Comparison of ENCODE assay signal across 8 cellular contexts in genomic region chr4:122827899-122828601, GRCh38. TPM values are rescaled to one million over a fixed set of nuclear protein-coding genes. Genes with fewer than 3 reads are reported as not detected.
DNase-seq lines count a peak whose midpoint lies in the region; ATAC-seq and TF ChIP-seq lines count a peak whose summit lies in the region.

No MANE protein-coding gene starts in this region.

- H3K4me3 ChIP-seq in A673 (ENCODE audit: low read depth, low read length, poor library complexity, severe bottlenecking) = peak overlapping the region; percentile 85
- peak overlapping the region; percentile 77 for H3K4me3 ChIP-seq in left ventricle myocardium inferior
- peak overlapping the region; percentile 77 for H3K4me3 ChIP-seq in psoas muscle

- peaks cover 18% of the 10 kb centered on the region for H3K4me1 Mint-ChIP-seq in activated T-helper 2 cell treated with anti-CD3 and anti-CD28 coated beads, Interferon-gamma antibody, Interleukin-2, Interleukin-4, amounts not matched to agents 10 μg/mL and 5 μg/mL and 100 μg/mL, durations not matched to agents 14 hours and 24 hours and 36 hours (ENCODE audit: low read depth)

- H3K9me3 ChIP-seq in A673 (ENCODE audit: low read depth, low read length, poor library complexity, severe bottlenecking) = no peaks in the 10 kb centered on the region
- no peaks in the 10 kb centered on the region for H3K9me3 ChIP-seq in left ventricle myocardium inferior (replicated peaks)
- no peaks in the 10 kb centered on the region for H3K9me3 ChIP-seq in psoas muscle

- H3K27ac ChIP-seq in A673 (ENCODE audit: low read depth, low read length, poor library complexity, severe bottlenecking) (peak overlapping the region; percentile 61), left ventricle myocardium inferior (replicated peaks) (peak overlapping the region; percentile 79), psoas muscle (peak overlapping the region; percentile 62)

- WGBS in psoas muscle, 3 donors = 17 to 21% (median 18%) methylated on average over 9 of the region's 9 CpGs

- peak; percentile 78 for ATAC-seq in GM18505 (IDR thresholded peaks at IDR 0.05; ENCODE audit: unreplicated experiment)
- ATAC-seq in HG02870 (IDR thresholded peaks at IDR 0.05; ENCODE audit: unreplicated experiment) = peak; percentile 95
- peak in 2 of 4 donors; percentile 51 to 69 for ATAC-seq in psoas muscle

- intact Hi-C loops in A673 (cut with micrococcal nuclease; ENCODE audit: unreplicated experiment) (loop anchor here (1.0 to 5.0 kb wide), 3 partner anchors 30 to 84 kb away; no protein-coding TSS in a partner anchor), left ventricle myocardium inferior (cut with micrococcal nuclease) (no loop called here), psoas muscle (cut with DNase I) (no loop called here)
- intact Hi-C loops in activated T-helper 2 cell treated with anti-CD3 and anti-CD28 coated beads, Interferon-gamma antibody, Interleukin-2, Interleukin-4, amounts not matched to agents 10 μg/mL and 5 μg/mL and 100 μg/mL, durations not matched to agents 14 hours and 24 hours and 36 hours (cut with micrococcal nuclease) = loop anchor here (1.0 to 5.0 kb wide), 7 partner anchors 14 to 226 kb away; a partner anchor contains a TSS

- H3K27me3 ChIP-seq in A673 (replicated peaks; ENCODE audit: insufficient read depth, low read depth, low read length, poor library complexity) = no peaks in the 10 kb centered on the region
- no peaks in the 10 kb centered on the region for H3K27me3 ChIP-seq in left ventricle myocardium inferior (ENCODE audit: low read depth)
- peaks cover 0 to 45% (median 14%) of the 10 kb centered on the region in 3 donors for H3K27me3 ChIP-seq in psoas muscle (ENCODE audit: insufficient read depth in 3 of 3, low read length in 2 of 3)

- TF ChIP-seq CTCF in A673 (conservative IDR thresholded peaks at IDR 0.05; ENCODE audit: low read depth, low read length) (peak; percentile 19; the same call in 1 of the 2 replicates), left ventricle myocardium inferior (IDR thresholded peaks at IDR 0.05; ENCODE audit: borderline replicate concordance) (peak; percentile 36), psoas muscle (IDR thresholded peaks at IDR 0.05) (no peak)

- TF ChIP-seq POLR2A in GM18505 (IDR thresholded peaks at IDR 0.05; ENCODE audit: borderline replicate concordance, extremely low read depth, insufficient read depth, insufficient read length) = peak; percentile 13

- CTCF ChIA-PET in A673 (lab: Charles Lee) = no interaction called here

- peak overlapping the region; percentile 85 for H3K4me3 Mint-ChIP-seq in activated T-helper 2 cell treated with anti-CD3 and anti-CD28 coated beads, Interferon-gamma antibody, Interleukin-2, Interleukin-4, amounts not matched to agents 10 μg/mL and 5 μg/mL and 100 μg/mL, durations not matched to agents 14 hours and 24 hours and 36 hours (ENCODE audit: low read depth)

- BruUV-seq in A673 (replicated peaks; lab: Mats Ljungman, UMichigan) = TSS peak; percentile 61

- H3K27me3 Mint-ChIP-seq in activated T-helper 2 cell treated with anti-CD3 and anti-CD28 coated beads, Interferon-gamma antibody, Interleukin-2, Interleukin-4, amounts not matched to agents 10 μg/mL and 5 μg/mL and 100 μg/mL, durations not matched to agents 14 hours and 24 hours and 36 hours (ENCODE audit: low read depth) = peaks cover 76% of the 10 kb centered on the region

- H3K36me3 ChIP-seq in A673 (ENCODE audit: insufficient read depth, low read length, poor library complexity, severe bottlenecking) (no peaks in the 10 kb centered on the region), left ventricle myocardium inferior (no peaks in the 10 kb centered on the region), psoas muscle (ENCODE audit: insufficient read depth in 1 of 2, low read depth in 1 of 2) (no peaks in the 10 kb centered on the region)

- H3K27ac Mint-ChIP-seq in activated T-helper 2 cell treated with anti-CD3 and anti-CD28 coated beads, Interferon-gamma antibody, Interleukin-2, Interleukin-4, amounts not matched to agents 10 μg/mL and 5 μg/mL and 100 μg/mL, durations not matched to agents 14 hours and 24 hours and 36 hours = peak overlapping the region; percentile 61

- H3K4me1 ChIP-seq in A673 (ENCODE audit: insufficient read depth, low read length, poor library complexity, severe bottlenecking) = peaks cover 5% of the 10 kb centered on the region
- peaks cover 34% of the 10 kb centered on the region for H3K4me1 ChIP-seq in left ventricle myocardium inferior
- H3K4me1 ChIP-seq in psoas muscle = no peaks in the 10 kb centered on the region

- peak; percentile 71 for DNase-seq in A673 (ENCODE audit: low spot score)
- DNase-seq in NCI-H345 treated with DMSO at 0.1 percent for 48 hours (lab: John Stamatoyannopoulos, UW; ENCODE audit: unreplicated experiment) = peak; percentile 7
- no peak for DNase-seq in activated T-helper 2 cell treated with anti-CD3 and anti-CD28 coated beads, Interferon-gamma antibody, Interleukin-2, Interleukin-4, amounts not matched to agents 10 μg/mL and 5 μg/mL and 100 μg/mL, durations not matched to agents 14 hours and 24 hours and 36 hours (ENCODE audit: low spot score)
- DNase-seq in left ventricle myocardium inferior = no peak
- no peak for DNase-seq in psoas muscle
- DNase-seq in NCI-H524 treated with DMSO at 0.1 percent for 48 hours (lab: John Stamatoyannopoulos, UW) = no peak

- H3K36me3 Mint-ChIP-seq in activated T-helper 2 cell treated with anti-CD3 and anti-CD28 coated beads, Interferon-gamma antibody, Interleukin-2, Interleukin-4, amounts not matched to agents 10 μg/mL and 5 μg/mL and 100 μg/mL, durations not matched to agents 14 hours and 24 hours and 36 hours (ENCODE audit: low read depth) = peaks cover 7% of the 10 kb centered on the region

- H3K9me3 Mint-ChIP-seq in activated T-helper 2 cell treated with anti-CD3 and anti-CD28 coated beads, Interferon-gamma antibody, Interleukin-2, Interleukin-4, amounts not matched to agents 10 μg/mL and 5 μg/mL and 100 μg/mL, durations not matched to agents 14 hours and 24 hours and 36 hours = no peaks in the 10 kb centered on the region

- POLR2A ChIA-PET in A673 (lab: Charles Lee; ENCODE audit: low non-redundant PET) = no interaction called here

RNA-seq across cellular contexts. Expression of gene FGF2, which starts 1.4 kb away (rescaled TPM):
- total RNA-seq in A673 (2021) (13.0 and 15.8 TPM in 2 replicates), left ventricle myocardium inferior (4.1 TPM), psoas muscle (1 to 10 TPM; 2.0 to 3.7 (median 2.9) TPM)
- 2.3 and 3.0 TPM in 2 replicates for total RNA-seq in activated T-helper 2 cell treated with anti-CD3 and anti-CD28 coated beads, Interferon-gamma antibody, Interleukin-2, Interleukin-4, amounts not matched to agents 10 μg/mL and 5 μg/mL and 100 μg/mL, durations not matched to agents 14 hours and 24 hours and 36 hours
- polyA plus RNA-seq in psoas muscle = 1 to 10 TPM in 1 of 3 donors, under 1 TPM in 2; 0.86 to 1.3 (median 0.94) TPM

Comparison
In these comparisons a context has a peak if more than half of its experiments do, and no peak if none do; other contexts are left out.
1. DNase-seq: peak in A673 (single experiment) and NCI-H345 treated with DMSO at 0.1 percent for 48 hours (single experiment); none in activated T-helper 2 cell treated with anti-CD3 and anti-CD28 coated beads, Interferon-gamma antibody, Interleukin-2, Interleukin-4, amounts not matched to agents 10 μg/mL and 5 μg/mL and 100 μg/mL, durations not matched to agents 14 hours and 24 hours and 36 hours (single experiment), left ventricle myocardium inferior (single experiment), psoas muscle (0 of 2) and NCI-H524 treated with DMSO at 0.1 percent for 48 hours (single experiment).
2. intact Hi-C loops: an anchor here in A673 (1.0 to 5.0 kb wide) and activated T-helper 2 cell treated with anti-CD3 and anti-CD28 coated beads, Interferon-gamma antibody, Interleukin-2, Interleukin-4, amounts not matched to agents 10 μg/mL and 5 μg/mL and 100 μg/mL, durations not matched to agents 14 hours and 24 hours and 36 hours (1.0 to 5.0 kb wide); none called in left ventricle myocardium inferior and psoas muscle.
3. Peak in every context shown above with its lines, with median percentiles within 50 percentile points of each other: H3K27ac ChIP-seq and H3K4me3 ChIP-seq.